Comparison of ENCODE assay signal across 8 cellular contexts in genomic region chr12:14774074-14774943, GRCh38. TPM values are rescaled to one million over a fixed set of nuclear protein-coding genes. Genes with fewer than 3 reads are reported as not detected.
DNase-seq lines count a peak whose midpoint lies in the region; ATAC-seq and TF ChIP-seq lines count a peak whose summit lies in the region.

No MANE protein-coding gene starts in this region.

- H3K36me3 ChIP-seq in right atrium auricular region (no peaks in the 10 kb centered on the region), upper lobe of right lung (no peaks in the 10 kb centered on the region)

- peak overlapping the region; percentile 70 to 88 for H3K4me3 ChIP-seq in right atrium auricular region
- H3K4me3 ChIP-seq in upper lobe of right lung: peak overlapping the region; percentile 78

- peak; percentile 47 for ATAC-seq in GM19463 (IDR thresholded peaks at IDR 0.05; ENCODE audit: unreplicated experiment)
- peak; percentile 87 for ATAC-seq in upper lobe of right lung

- H3K27ac ChIP-seq in angular gyrus (ENCODE audit: low read depth, low read length) (peak overlapping the region; percentile 7), right atrium auricular region (peak overlapping the region; percentile 95 to 97), upper lobe of right lung (peak overlapping the region; percentile 97)

- H3K4me3 Mint-ChIP-seq in CD14-positive monocyte (peak overlapping the region; percentile 99 to 100), progenitor cell of endocrine pancreas (ENCODE audit: low read depth) (peak overlapping the region; percentile 97)

- peaks cover 0 to 5% (median 0%) of the 10 kb centered on the region in 7 donors for H3K9me3 Mint-ChIP-seq in CD14-positive monocyte
- H3K9me3 Mint-ChIP-seq in progenitor cell of endocrine pancreas (ENCODE audit: low read depth): no peaks in the 10 kb centered on the region

- H3K27ac Mint-ChIP-seq in CD14-positive monocyte (peak overlapping the region; percentile 93 to 98 (median 97)), progenitor cell of endocrine pancreas (peak overlapping the region; percentile 98)

- H3K4me1 Mint-ChIP-seq in CD14-positive monocyte (peaks cover 45% of the 10 kb centered on the region), progenitor cell of endocrine pancreas (ENCODE audit: low read depth) (peaks cover 49% of the 10 kb centered on the region)

- DNase-seq in CD14-positive monocyte (ENCODE audit: low spot score): peak; percentile 92
- peak; percentile 90 for DNase-seq in HPDE6-E6E7 (ENCODE audit: extremely low spot score)
- peak; percentile 81 to 97 (median 86) for DNase-seq in T-helper 1 cell
- peak; percentile 99 for DNase-seq in right atrium auricular region (ENCODE audit: low spot score)
- DNase-seq in progenitor cell of endocrine pancreas (ENCODE audit: low spot score, unreplicated experiment): peak; percentile 89
- DNase-seq in upper lobe of right lung: peak; percentile 97

- H3K9me3 ChIP-seq in right atrium auricular region (no peaks in the 10 kb centered on the region), upper lobe of right lung (no peaks in the 10 kb centered on the region)

- intact Hi-C loops in CD14-positive monocyte (cut with micrococcal nuclease) (loop anchor here in 1 of 2 donors (1.0 kb wide), 1 partner anchor 27 kb away; no protein-coding TSS in a partner anchor), upper lobe of right lung (cut with DNase I) (no loop called here)

- TF ChIP-seq CTCF in CD14-positive monocyte (IDR thresholded peaks at IDR 0.05) (no peak), right atrium auricular region (IDR thresholded peaks at IDR 0.05) (peak in 1 of 2 donors; percentile 24), progenitor cell of endocrine pancreas (IDR thresholded peaks at IDR 0.05; ENCODE audit: unreplicated experiment) (no peak), upper lobe of right lung (IDR thresholded peaks at IDR 0.05) (no peak)

- H3K4me1 ChIP-seq in right atrium auricular region: peaks cover 0 to 21% of the 10 kb centered on the region in 2 donors
- peaks cover 19% of the 10 kb centered on the region for H3K4me1 ChIP-seq in upper lobe of right lung

- H3K36me3 Mint-ChIP-seq in CD14-positive monocyte (no peaks in the 10 kb centered on the region), progenitor cell of endocrine pancreas (ENCODE audit: insufficient read depth) (peaks cover 1% of the 10 kb centered on the region)

- H3K27me3 Mint-ChIP-seq in CD14-positive monocyte (ENCODE audit: low read depth in 3 of 3) (peaks cover 0 to 3% (median 1%) of the 10 kb centered on the region in 3 donors), progenitor cell of endocrine pancreas (no peaks in the 10 kb centered on the region)

- H3K27me3 ChIP-seq in right atrium auricular region (no peaks in the 10 kb centered on the region), upper lobe of right lung (no peaks in the 10 kb centered on the region)

RNA-seq across cellular contexts. Expression of gene WBP11, which starts 29.0 kb away (rescaled TPM):
- polyA plus RNA-seq in CD14-positive monocyte: 10 to 100 TPM; 29.2 to 46.2 TPM
- total RNA-seq in right atrium auricular region (10 to 100 TPM; 19.9 to 21.9 TPM), progenitor cell of endocrine pancreas (112 and 117 TPM in 2 replicates), upper lobe of right lung (49.3 TPM)

RNA-seq across cellular contexts. Expression of gene C12orf60, which starts 29.2 kb away (rescaled TPM):
- under 1 TPM in 1 of 2 donors, not detected in 1; 0.46 TPM for polyA plus RNA-seq in CD14-positive monocyte
- 1 to 10 TPM in 1 of 2 donors, under 1 TPM in 1; 0.90 to 1.1 TPM for total RNA-seq in right atrium auricular region
- total RNA-seq in progenitor cell of endocrine pancreas: 2.7 and 3.5 TPM in 2 replicates
- total RNA-seq in upper lobe of right lung: 0.17 TPM

RNA-seq across cellular contexts. Expression of gene SMCO3, which starts 39.7 kb away (rescaled TPM):
- polyA plus RNA-seq in CD14-positive monocyte: under 1 TPM in 1 of 2 donors, not detected in 1; 0.11 TPM
- under 1 TPM; 0.33 to 0.43 TPM for total RNA-seq in right atrium auricular region
- not detected in 2 replicates for total RNA-seq in progenitor cell of endocrine pancreas
- 1.9 TPM for total RNA-seq in upper lobe of right lung

Comparison
In these comparisons a context has a peak if more than half of its experiments do, and no peak if none do; other contexts are left out.
1. Peak in every context shown above with its lines: DNase-seq, ATAC-seq, H3K4me3 ChIP-seq and H3K27ac ChIP-seq.
2. H3K27ac ChIP-seq: peak in every context shown above with its lines; median percentile 97 in upper lobe of right lung; 96 in right atrium auricular region; 7 in angular gyrus.